ENCODE assay signal across 18 cellular contexts in genomic region chr10:86024555-86025001, GRCh38.
"Had no signal": no experiment of that assay in that cellular context is flagged by ENCODE, and none has a peak within 500 bp of the region (broad histone marks: within the 10 kb centered on the region; RNA-seq: fewer than 3 reads in every experiment).

No MANE protein-coding gene starts in this region.

- DNase-seq: activated CD4-positive, alpha-beta memory T cell treated with anti-CD3 and anti-CD28 coated beads, Interleukin-2, amount 10 ng/mL, durations not matched to agents 7 days and 5 days; activated CD4-positive, alpha-beta T cell treated with anti-CD3 and anti-CD28 coated beads for 36 hours; activated CD8-positive, alpha-beta memory T cell treated with anti-CD3 and anti-CD28 coated beads, Interleukin-2, amount 50 U/mL, for 4 hours; activated naive CD4-positive, alpha-beta T cell; activated T-cell treated with anti-CD3 and anti-CD28 coated beads, Interleukin-2, amount 50 U/mL, for 72 hours; effector memory CD4-positive, alpha-beta T cell; naive B cell; right lobe of liver; spleen; stimulated activated CD4-positive, alpha-beta T cell treated with anti-CD3 and anti-CD28 coated beads, Interleukin-1b, Interleukin-23, amount 100 ng/mL, for 48 hours; stimulated activated naive CD4-positive, alpha-beta T cell treated with Interleukin-2 at 50 U/mL for 16 hours; T1000; upper lobe of left lung had no signal

- ATAC-seq: activated CD4-positive, alpha-beta T cell treated with anti-CD3 and anti-CD28 coated beads for 36 hours; activated T-cell treated with anti-CD3 and anti-CD28 coated beads, Interleukin-2, amount 50 U/mL, for 72 hours; gastroesophageal sphincter had no signal

- H3K36me3 ChIP-seq: gastroesophageal sphincter, right lobe of liver, spleen, suprapubic skin, upper lobe of left lung had no signal

- H3K4me3 ChIP-seq: gastroesophageal sphincter, hepatocyte, lung, right lobe of liver, spleen, suprapubic skin, upper lobe of left lung had no signal

- H3K27me3 ChIP-seq: gastroesophageal sphincter, hepatocyte, right lobe of liver, suprapubic skin, upper lobe of left lung had no signal

- H3K79me2 ChIP-seq: hepatocyte had no signal

- H3K4me1 ChIP-seq: right lobe of liver, suprapubic skin, upper lobe of left lung had no signal

- H3K4me2 ChIP-seq: hepatocyte had no signal

- H3K9me3 ChIP-seq: gastroesophageal sphincter, right lobe of liver, suprapubic skin, upper lobe of left lung had no signal

- H3K27ac ChIP-seq: epithelial cell of prostate, gastroesophageal sphincter, hepatocyte, right lobe of liver, spleen, suprapubic skin, upper lobe of left lung had no signal
